ENCODE assay signal across 12 cellular contexts in the genomic region with DNA sequence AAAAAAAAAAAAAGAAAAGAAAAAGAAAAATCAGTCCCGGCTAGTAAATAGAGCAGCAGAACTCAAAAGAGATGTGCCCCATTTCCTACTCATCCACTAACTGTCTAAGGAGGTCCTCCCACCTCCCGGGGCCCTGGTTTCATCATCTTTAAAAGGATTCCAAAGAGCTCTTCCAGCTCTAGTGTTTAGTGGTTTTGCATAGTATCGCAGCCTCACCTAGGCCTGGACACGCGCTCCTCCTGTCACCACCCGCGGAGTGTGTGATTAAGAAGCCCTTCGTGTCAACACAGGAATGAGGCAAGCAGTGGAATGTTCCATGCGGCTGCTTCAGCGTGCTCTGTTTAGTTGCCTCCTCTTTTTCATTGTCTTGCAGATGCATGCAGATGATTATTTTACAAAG. TPM values are rescaled to one million over a fixed set of nuclear protein-coding genes. Genes with fewer than 3 reads are reported as not detected.
A peak's percentile ranks its signal among the peaks of the same experiment; 100 is the strongest.
DNase-seq lines count a peak whose midpoint lies in the region; ATAC-seq, FAIRE-seq and TF ChIP-seq lines count a peak whose summit lies in the region.
"Had no signal": no experiment of that assay in that cellular context is flagged by ENCODE, and none has a peak within 500 bp of the region (broad histone marks: within the 10 kb centered on the region; RNA-seq: fewer than 3 reads in every experiment).

No MANE protein-coding gene starts in this region.

- FAIRE-seq in HepG2 (lab: Jason Lieb, UNC) = no peak
- FAIRE-seq: TTC549 had no signal

- H3K4me1 Mint-ChIP-seq in WTC11 = peaks cover 22% of the 10 kb centered on the region
- H3K4me1 Mint-ChIP-seq in activated naive CD8-positive, alpha-beta T cell treated with anti-CD3 and anti-CD28 coated beads, Interleukin-2, amount 50 U/mL, for 24 hours = no peaks in the 10 kb centered on the region
- H3K4me1 Mint-ChIP-seq: CD14-positive monocyte had no signal

- no peak for TF ChIP-seq RAD21 in HepG2 (CRISPR knock-in tag; IDR thresholded peaks at IDR 0.05)
- TF ChIP-seq RAD21 in SK-N-SH (IDR thresholded peaks at IDR 0.05; ENCODE audit: low read length) = no peak

- H3K27ac ChIP-seq in HepG2 (ENCODE audit: extremely low read length, insufficient read depth, low read length) = no peak overlapping the region
- H3K27ac ChIP-seq in right lobe of liver = no peak overlapping the region
- no peak overlapping the region for H3K27ac ChIP-seq in SK-N-SH (ENCODE audit: low read depth in 2 of 2, low read length in 1 of 2)

- POLR2A ChIA-PET in HepG2 (lab: Yijun Ruan, JAX) (no interaction called here), WTC11 (lab: Charles Lee) (interaction anchor here (1.0 kb wide), 1 partner anchor 9 kb away, joined by 5 read pairs; no protein-coding TSS in a partner anchor), SK-N-SH (lab: Yijun Ruan, JAX) (no interaction called here)

- H3K36me3 ChIP-seq in HepG2 (replicated peaks in 1 of 2; ENCODE audit: control insufficient read depth in 1 of 2, insufficient read depth in 2 of 2, low read length in 2 of 2) = no peaks in the 10 kb centered on the region
- no peaks in the 10 kb centered on the region for H3K36me3 ChIP-seq in right lobe of liver
- no peaks in the 10 kb centered on the region for H3K36me3 ChIP-seq in SK-N-SH (replicated peaks in 1 of 2; ENCODE audit: control insufficient read depth in 1 of 2, insufficient read depth in 2 of 2, low read length in 1 of 2)

- no peaks in the 10 kb centered on the region for H3F3A ChIP-seq in SK-N-SH (replicated peaks; ENCODE audit: insufficient read depth)

- H3K9ac ChIP-seq in HepG2 (ENCODE audit: insufficient read depth, low read depth, low read length) = no peak overlapping the region
- no peak overlapping the region for H3K9ac ChIP-seq in SK-N-SH

- no peak overlapping the region for H2AFZ ChIP-seq in HepG2 (ENCODE audit: low read length)
- H2AFZ ChIP-seq in SK-N-SH (ENCODE audit: low read depth) = no peak overlapping the region

- TF ChIP-seq POLR2A in HepG2 (IDR thresholded peaks at IDR 0.05; ENCODE audit: insufficient read depth in 1 of 2, low read depth in 2 of 2, low read length in 2 of 2) (no peak), right lobe of liver (IDR thresholded peaks at IDR 0.05) (no peak)

- CTCF ChIA-PET in HepG2 (lab: Yijun Ruan, JAX; ENCODE audit: low intra/inter-chr PET ratio, low total read pairs) (no interaction called here), WTC11 (lab: Charles Lee) (interaction anchor here (0.6 to 1.4 kb wide), 5 partner anchors 10 to 96 kb away, joined by 3 to 5 read pairs (median 3); no protein-coding TSS in a partner anchor), SK-N-SH (lab: Yijun Ruan, JAX) (interaction anchor here (1.5 to 1.6 kb wide), 2 partner anchors 10 to 59 kb away, joined by 3 read pairs; no protein-coding TSS in a partner anchor)

- in situ Hi-C loops in HepG2 (cut with HindIII; ENCODE audit: extremely low pct_ligation_motif_present, low pct_unique_long_range_greater_than_20kb) = no loop called here

- peak; percentile 10 for DNase-seq in HepG2 (ENCODE audit: low spot score)
- no peak for DNase-seq in right lobe of liver
- DNase-seq in WTC11 (ENCODE audit: low spot score) = peak; percentile 81
- DNase-seq in left ventricle myocardium superior = peak; percentile 56
- DNase-seq in SK-N-SH = no peak
- no peak for DNase-seq in NAMALWA (ENCODE audit: low spot score)
- no peak for DNase-seq in activated naive CD8-positive, alpha-beta T cell treated with anti-CD3 and anti-CD28 coated beads, Interleukin-2, amount 50 U/mL, for 24 hours
- no peak for DNase-seq in DMS153 treated with DMSO at 0.1 percent for 48 hours (lab: John Stamatoyannopoulos, UW; ENCODE audit: unreplicated experiment)
- DNase-seq: central memory CD4-positive, alpha-beta T cell; stimulated activated naive CD8-positive, alpha-beta T cell treated with anti-CD3 and anti-CD28 coated beads, Interleukin-15, Interleukin-2, amounts not matched to agents 100 U/mL and 50 U/mL, for 24 hours had no signal

- H3K4me3 ChIP-seq in HepG2 (replicated peaks in 1 of 3; ENCODE audit: insufficient read depth in 1 of 3, low read depth in 2 of 3, low read length in 3 of 3) = no peak overlapping the region
- no peak overlapping the region for H3K4me3 ChIP-seq in right lobe of liver
- no peak overlapping the region for H3K4me3 ChIP-seq in SK-N-SH (ENCODE audit: low read depth in 2 of 2, low read length in 1 of 2)

- H3K4me2 ChIP-seq in HepG2 (ENCODE audit: low read depth, low read length) (no peak overlapping the region), SK-N-SH (no peak overlapping the region)

- H3K27me3 ChIP-seq in HepG2 (ENCODE audit: control insufficient read depth in 1 of 2, insufficient read depth in 2 of 2, low read length in 2 of 2) (0 out of 5 replicates have a peak, but pooled peaks cover 0 to 3% of the 10 kb centered on the region in 2 experiments), right lobe of liver (no peaks in the 10 kb centered on the region), SK-N-SH (ENCODE audit: insufficient read depth) (no peaks in the 10 kb centered on the region)

- no peaks in the 10 kb centered on the region; the same call in 1 of the 2 replicates for H3K27me3 Mint-ChIP-seq in WTC11 (ENCODE audit: low read depth)
- no peaks in the 10 kb centered on the region for H3K27me3 Mint-ChIP-seq in activated naive CD8-positive, alpha-beta T cell treated with anti-CD3 and anti-CD28 coated beads, Interleukin-2, amount 50 U/mL, for 24 hours

- no peaks in the 10 kb centered on the region for H3K9me3 Mint-ChIP-seq in WTC11
- H3K9me3 Mint-ChIP-seq in activated naive CD8-positive, alpha-beta T cell treated with anti-CD3 and anti-CD28 coated beads, Interleukin-2, amount 50 U/mL, for 24 hours = no peaks in the 10 kb centered on the region

- TF ChIP-seq CTCF in HepG2 (CRISPR knock-in tag; IDR thresholded peaks at IDR 0.05) = no peak
- no peak for TF ChIP-seq CTCF in right lobe of liver (IDR thresholded peaks at IDR 0.05)
- TF ChIP-seq CTCF in WTC11 (IDR thresholded peaks at IDR 0.05) = no peak
- TF ChIP-seq CTCF in SK-N-SH (IDR thresholded peaks at IDR 0.05) = no peak

- H3K79me2 ChIP-seq in HepG2 (ENCODE audit: insufficient read depth, low read length) = no peaks in the 10 kb centered on the region
- no peaks in the 10 kb centered on the region for H3K79me2 ChIP-seq in SK-N-SH (ENCODE audit: insufficient read depth)

- H3K36me3 Mint-ChIP-seq in WTC11 = no peaks in the 10 kb centered on the region
- H3K36me3 Mint-ChIP-seq in activated naive CD8-positive, alpha-beta T cell treated with anti-CD3 and anti-CD28 coated beads, Interleukin-2, amount 50 U/mL, for 24 hours (ENCODE audit: low read depth) = peaks cover 2% of the 10 kb centered on the region
- H3K36me3 Mint-ChIP-seq: CD14-positive monocyte had no signal

- peak overlapping the region; percentile 79; the same call in 1 of the 2 replicates for H3K27ac Mint-ChIP-seq in WTC11
- no peak overlapping the region for H3K27ac Mint-ChIP-seq in activated naive CD8-positive, alpha-beta T cell treated with anti-CD3 and anti-CD28 coated beads, Interleukin-2, amount 50 U/mL, for 24 hours
- H3K27ac Mint-ChIP-seq: CD14-positive monocyte had no signal

- peak; percentile 69 for ATAC-seq in HepG2
- no peak for ATAC-seq in right lobe of liver
- ATAC-seq in WTC11 = peak; percentile 97
- ATAC-seq in left ventricle myocardium superior = peak; percentile 80
- ATAC-seq in activated naive CD8-positive, alpha-beta T cell treated with anti-CD3 and anti-CD28 coated beads, Interleukin-2, amount 50 U/mL, for 24 hours = no peak
- ATAC-seq: stimulated activated naive CD8-positive, alpha-beta T cell treated with anti-CD3 and anti-CD28 coated beads, Interleukin-15, Interleukin-2, amounts not matched to agents 100 U/mL and 50 U/mL, for 24 hours had no signal

- intact Hi-C loops in HepG2 (cut with micrococcal nuclease; ENCODE audit: unreplicated experiment) = no loop called here
- intact Hi-C loops in right lobe of liver (cut with DNase I) = no loop called here
- intact Hi-C loops in left ventricle myocardium superior (cut with micrococcal nuclease) = no loop called here

- 7% methylated on average over 10 of the region's 10 CpGs for WGBS in HepG2 (ENCODE audit: low lambda C conversion rate)
- WGBS in right lobe of liver (ENCODE audit: insufficient coverage, low coverage, low lambda C conversion rate, missing lambda C conversion rate) = 58% methylated on average over 10 of the region's 10 CpGs
- WGBS in SK-N-SH (ENCODE audit: low lambda C conversion rate) = 77% methylated on average over 10 of the region's 10 CpGs

- BruUV-seq in HepG2 (replicated peaks; lab: Mats Ljungman, UMichigan) = no TSS peak

- H3K4me3 Mint-ChIP-seq in WTC11 = no peak overlapping the region
- H3K4me3 Mint-ChIP-seq in activated naive CD8-positive, alpha-beta T cell treated with anti-CD3 and anti-CD28 coated beads, Interleukin-2, amount 50 U/mL, for 24 hours = no peak overlapping the region
- H3K4me3 Mint-ChIP-seq: CD14-positive monocyte had no signal

- H3K4me1 ChIP-seq in HepG2 (ENCODE audit: insufficient read depth, low read length) (no peaks in the 10 kb centered on the region), right lobe of liver (peaks cover 0 to 11% (median 5%) of the 10 kb centered on the region in 4 donors), SK-N-SH (ENCODE audit: control insufficient read depth in 1 of 2, insufficient read depth in 2 of 2, low read depth in 1 of 2, low read length in 1 of 2) (no peaks in the 10 kb centered on the region)

- TF ChIP-seq EP300 in HepG2 (IDR thresholded peaks at IDR 0.05; ENCODE audit: low read depth in 2 of 2, low read length in 2 of 2) (no peak), HepG2 (CRISPR knock-in tag; IDR thresholded peaks at IDR 0.05; ENCODE audit: borderline replicate concordance) (no peak), SK-N-SH (IDR thresholded peaks at IDR 0.05; ENCODE audit: borderline replicate concordance in 1 of 2, low read depth in 1 of 2, low read length in 1 of 2) (no peak)

- H3K9me2 ChIP-seq in SK-N-SH = no peaks in the 10 kb centered on the region

- H4K20me1 ChIP-seq in HepG2 (ENCODE audit: insufficient read depth, low read length) (no peaks in the 10 kb centered on the region), SK-N-SH (ENCODE audit: insufficient read depth) (no peaks in the 10 kb centered on the region)

- H3K9me3 ChIP-seq in HepG2 (ENCODE audit: low read length) = no peaks in the 10 kb centered on the region
- no peaks in the 10 kb centered on the region for H3K9me3 ChIP-seq in right lobe of liver
- no peaks in the 10 kb centered on the region for H3K9me3 ChIP-seq in SK-N-SH

RNA-seq across cellular contexts. Expression of gene LBR, which starts 49.0 kb away (rescaled TPM):
- total RNA-seq in HepG2 (2016; rRNA removed; fragmentation: Illumina TruSeq; extraction: Trizol) (64.4 and 76.7 TPM in 2 replicates), right lobe of liver (10 to 100 TPM; 21.9 to 41.8 (median 31.4) TPM), WTC11 (2021) (63.8 to 86.0 TPM (median 66.0 TPM) in 3 replicates), left ventricle myocardium superior (9.5 TPM)
- 5.8 and 7.2 TPM in 2 replicates for total RNA-seq in HepG2 (2016; cell fraction: cytosol; rRNA removed; fragmentation: Illumina TruSeq; extraction: Trizol; ENCODE audit: low read depth)
- 58.0 and 76.5 TPM in 2 replicates for total RNA-seq in HepG2 (2016; cell fraction: insoluble cytoplasmic fraction; rRNA removed; fragmentation: Illumina TruSeq; extraction: Trizol)
- 18.3 and 23.6 TPM in 2 replicates for total RNA-seq in HepG2 (2016; cell fraction: membrane; rRNA removed; fragmentation: Illumina TruSeq; extraction: Trizol)
- 103 and 116 TPM in 2 replicates for total RNA-seq in HepG2 (2016; cell fraction: nucleus; rRNA removed; fragmentation: Illumina TruSeq; extraction: Trizol)
- polyA plus RNA-seq in HepG2 (2011; rRNA removed) (38.2 and 38.9 TPM in 2 replicates), SK-N-SH (2012; rRNA removed) (10.6 and 11.7 TPM in 2 replicates)
- 25.2 and 34.9 TPM in 2 replicates for polyA plus RNA-seq in HepG2 (2011; cell fraction: cytosol; rRNA removed)
- polyA plus RNA-seq in HepG2 (2011; cell fraction: nucleus; rRNA removed) = 20.9 and 21.1 TPM in 2 replicates
- polyA plus RNA-seq in HepG2 (2012) = 42.0 and 46.8 TPM in 2 replicates
- 3.8 and 4.4 TPM in 2 replicates for polyA plus RNA-seq in HepG2 (2016; cell fraction: cytosol; fragmentation: Illumina TruSeq; extraction: Trizol; ENCODE audit: low read depth)
- 58.6 and 66.3 TPM in 2 replicates for polyA plus RNA-seq in HepG2 (2016; cell fraction: insoluble cytoplasmic fraction; fragmentation: Illumina TruSeq; extraction: Trizol; ENCODE audit: low read depth)
- 12.1 and 13.5 TPM in 2 replicates for polyA plus RNA-seq in HepG2 (2016; cell fraction: membrane; fragmentation: Illumina TruSeq; extraction: Trizol; ENCODE audit: low read depth)
- 109 and 114 TPM in 2 replicates for polyA plus RNA-seq in HepG2 (2016; cell fraction: nucleus; fragmentation: Illumina TruSeq; extraction: Trizol; ENCODE audit: insufficient read depth, low read depth)
- polyA minus RNA-seq in HepG2 (2011; rRNA and poly(A)+ RNA removed; ENCODE audit: low replicate concordance) = 59.8 and 110 TPM in 2 replicates
- 35.1 and 35.9 TPM in 2 replicates for polyA minus RNA-seq in HepG2 (2011; cell fraction: cytosol; rRNA and poly(A)+ RNA removed)
- polyA minus RNA-seq in HepG2 (2011; cell fraction: nucleus; rRNA and poly(A)+ RNA removed) = 43.9 and 51.8 TPM in 2 replicates
- polyA plus RNA-seq in SK-N-SH (2012; cell fraction: cytosol; rRNA removed) = 10.0 and 10.7 TPM in 2 replicates
- 19.0 and 22.4 TPM in 2 replicates for polyA plus RNA-seq in SK-N-SH (2012; cell fraction: nucleus; rRNA removed)

Comparison
In these comparisons a context has a peak if more than half of its experiments do, and no peak if none do; other contexts are left out.
1. ATAC-seq: peak in HepG2 (single experiment), WTC11 (single experiment) and left ventricle myocardium superior (single experiment); none in right lobe of liver (0 of 4) and activated naive CD8-positive, alpha-beta T cell treated with anti-CD3 and anti-CD28 coated beads, Interleukin-2, amount 50 U/mL, for 24 hours (single experiment).
2. DNase-seq: peak in HepG2 (single experiment), WTC11 (single experiment) and left ventricle myocardium superior (single experiment); none in right lobe of liver (0 of 3), SK-N-SH (single experiment), NAMALWA (single experiment), activated naive CD8-positive, alpha-beta T cell treated with anti-CD3 and anti-CD28 coated beads, Interleukin-2, amount 50 U/mL, for 24 hours (single experiment) and DMS153 treated with DMSO at 0.1 percent for 48 hours (single experiment).
3. Of the 50 proteins assayed by ChIP-seq in both HepG2 and WTC11: peak only in HepG2: none; only in WTC11: FOXK1, MAX and TP53; in both: none; in neither: 47.